13 cellular contexts compared by ENCODE assay signal in genomic region chr9:80615964-80616363, GRCh38.
"Had no signal": no experiment of that assay in that cellular context is flagged by ENCODE, and none has a peak within 500 bp of the region (broad histone marks: within the 10 kb centered on the region; RNA-seq: fewer than 3 reads in every experiment).

No MANE protein-coding gene starts in this region.

- DNase-seq: activated CD4-positive, alpha-beta T cell treated with anti-CD3 and anti-CD28 coated beads for 1 hour; activated CD4-positive, alpha-beta T cell treated with anti-CD3 and anti-CD28 coated beads, Interleukin-2, amount 50 U/mL, for 48 hours; activated CD8-positive, alpha-beta memory T cell treated with anti-CD3 and anti-CD28 coated beads, Interleukin-2, amount 10 ng/mL, durations not matched to agents 7 days and 5 days; activated effector memory CD4-positive, alpha-beta T cell treated with anti-CD3 and anti-CD28 coated beads, Interleukin-2, amount 50 U/mL, for 16 hours; activated T-cell treated with anti-CD3 and anti-CD28 coated beads, Interleukin-2, amount 50 U/mL, for 24 hours; cerebellar nuclear complex; left ventricle myocardium superior; stimulated activated CD4-positive, alpha-beta T cell treated with anti-CD3 and anti-CD28 coated beads, Interleukin-4, amount 100 ng/mL, for 4 hours; stimulated activated naive CD8-positive, alpha-beta T cell treated with anti-CD3 and anti-CD28 coated beads, Interleukin-15, amount 100 ng/mL, for 72 hours; T-cell; T1000 had no signal

- ATAC-seq: activated CD8-positive, alpha-beta memory T cell treated with anti-CD3 and anti-CD28 coated beads, Interleukin-2, amount 10 ng/mL, durations not matched to agents 7 days and 5 days; left ventricle myocardium superior; stimulated activated naive CD8-positive, alpha-beta T cell treated with anti-CD3 and anti-CD28 coated beads, Interleukin-15, amount 100 ng/mL, for 72 hours; T-cell had no signal

- H3K4me3 ChIP-seq: skin epidermis, thoracic aorta had no signal
